25 cellular contexts compared by ENCODE assay signal in genomic region chr9:126125177-126125576, GRCh38.
DNase-seq lines count a peak whose midpoint lies in the region; ATAC-seq and TF ChIP-seq lines count a peak whose summit lies in the region.
"Had no signal": no experiment of that assay in that cellular context is flagged by ENCODE, and none has a peak within 500 bp of the region (broad histone marks: within the 10 kb centered on the region; RNA-seq: fewer than 3 reads in every experiment).

No MANE protein-coding gene starts in this region.

- H3K27me3 ChIP-seq in hepatocyte (peaks cover 5% of the 10 kb centered on the region), sigmoid colon (no peaks in the 10 kb centered on the region)

- ATAC-seq in GM21723 (IDR thresholded peaks at IDR 0.05; ENCODE audit: unreplicated experiment) = no peak
- ATAC-seq in activated CD4-positive, CD25-positive, alpha-beta regulatory T cell treated with anti-CD3 and anti-CD28 coated beads, Interleukin-2, amount 50 U/mL, for 24 hours = no peak
- ATAC-seq: activated T-cell treated with anti-CD3 and anti-CD28 coated beads, Interleukin-2, amount 50 U/mL, for 72 hours; GM23338; stimulated activated memory B cell treated with anti-CD40 and anti-IgM and Interleukin-4, amounts not matched to agents 10 μg/mL and 1 μg/mL and 100 μg/mL, for 72 hours; T-helper 17 cell had no signal

- peak overlapping the region; percentile 34 for H3K4me2 ChIP-seq in hepatocyte
- H3K4me2 ChIP-seq: GM23338 had no signal

- H3K9me3 ChIP-seq in hepatocyte (ENCODE audit: low read depth) (no peaks in the 10 kb centered on the region), sigmoid colon (no peaks in the 10 kb centered on the region)

- peaks cover 9% of the 10 kb centered on the region for H3K4me1 ChIP-seq in hepatocyte (ENCODE audit: insufficient read depth)
- peaks cover 0 to 35% (median 28%) of the 10 kb centered on the region in 4 donors for H3K4me1 ChIP-seq in sigmoid colon
- H3K4me1 ChIP-seq: tibial artery had no signal

- H3K9me2 ChIP-seq in hepatocyte (replicated peaks; ENCODE audit: insufficient read depth) = no peaks in the 10 kb centered on the region

- peak; percentile 6 for DNase-seq in GM04503 (ENCODE audit: low read depth)
- peak; percentile 18 for DNase-seq in choroid plexus epithelial cell (ENCODE audit: low read depth)
- DNase-seq in hepatocyte (ENCODE audit: low spot score) = peak; percentile 2
- DNase-seq in sigmoid colon = no peak
- no peak for DNase-seq in activated CD8-positive, alpha-beta memory T cell treated with anti-CD3 and anti-CD28 coated beads, Interleukin-2, amount 50 U/mL, for 48 hours
- DNase-seq in activated CD4-positive, CD25-positive, alpha-beta regulatory T cell treated with anti-CD3 and anti-CD28 coated beads, Interleukin-2, amount 50 U/mL, for 72 hours = no peak
- DNase-seq: activated CD4-positive, alpha-beta T cell treated with anti-CD3 and anti-CD28 coated beads for 48 hours; activated naive CD4-positive, alpha-beta T cell treated with anti-CD3 and anti-CD28 coated beads, Interleukin-2, amount 10 ng/mL, durations not matched to agents 7 days and 5 days; activated T-cell treated with anti-CD3 and anti-CD28 coated beads, Interleukin-2, amount 50 U/mL, for 72 hours; anterior cingulate cortex; CD4-positive, alpha-beta memory T cell; dermis blood vessel endothelial cell; HFFc6; hippocampal formation; immature natural killer cell; NCI-H1092; NCI-H187; NCI-H526 treated with DMSO at 0.1 percent for 48 hours; stimulated activated CD4-positive, alpha-beta T cell treated with anti-CD3 and anti-CD28 coated beads, Interleukin-4, amount 100 ng/mL, for 1 hour; T-helper 17 cell; tibial artery had no signal

- no peaks in the 10 kb centered on the region for H3K36me3 ChIP-seq in hepatocyte (replicated peaks; ENCODE audit: insufficient read depth, low read depth)
- no peaks in the 10 kb centered on the region for H3K36me3 ChIP-seq in sigmoid colon
- H3K36me3 ChIP-seq: tibial artery had no signal

- no peak overlapping the region for H3K27ac ChIP-seq in hepatocyte
- peak overlapping the region; percentile 16 to 59 (median 46) for H3K27ac ChIP-seq in sigmoid colon
- H3K27ac ChIP-seq: tibial artery had no signal

- H2AFZ ChIP-seq in hepatocyte = no peak overlapping the region
- H2AFZ ChIP-seq: GM23338 had no signal

- peak in 1 of 4 donors; percentile 33 for TF ChIP-seq EP300 in sigmoid colon (IDR thresholded peaks at IDR 0.05)

- TF ChIP-seq CTCF in choroid plexus epithelial cell (conservative IDR thresholded peaks at IDR 0.05; ENCODE audit: low read depth, low read length) (no peak), hepatocyte (IDR thresholded peaks at IDR 0.05; ENCODE audit: poor library complexity) (no peak), sigmoid colon (IDR thresholded peaks at IDR 0.05) (no peak)

- WGBS in hepatocyte (ENCODE audit: low lambda C conversion rate, missing lambda C conversion rate) = 54% methylated on average over 8 of the region's 8 CpGs
- WGBS in sigmoid colon, 2 donors = 56 to 65% methylated on average over 8 of the region's 8 CpGs

- H3K79me2 ChIP-seq in hepatocyte = no peaks in the 10 kb centered on the region

- no peak overlapping the region for H3K4me3 ChIP-seq in choroid plexus epithelial cell (ENCODE audit: low read depth, low read length)
- H3K4me3 ChIP-seq in hepatocyte = no peak overlapping the region
- peak overlapping the region in 3 of 4 donors; percentile 13 to 27 (median 22) for H3K4me3 ChIP-seq in sigmoid colon
- H3K4me3 ChIP-seq: GM23338, tibial artery had no signal

- intact Hi-C loops in sigmoid colon (cut with DNase I) = no loop called here

- H4K20me1 ChIP-seq in hepatocyte (ENCODE audit: insufficient read depth, poor library complexity, severe bottlenecking) = no peaks in the 10 kb centered on the region

- TF ChIP-seq POLR2A in sigmoid colon (IDR thresholded peaks at IDR 0.05) = no peak

Comparison
In these comparisons a context has a peak if more than half of its experiments do, and no peak if none do; other contexts are left out.
1. DNase-seq: peak in GM04503 (single experiment), choroid plexus epithelial cell (single experiment) and hepatocyte (single experiment); none in sigmoid colon (single experiment), activated CD8-positive, alpha-beta memory T cell treated with anti-CD3 and anti-CD28 coated beads, Interleukin-2, amount 50 U/mL, for 48 hours (single experiment) and activated CD4-positive, CD25-positive, alpha-beta regulatory T cell treated with anti-CD3 and anti-CD28 coated beads, Interleukin-2, amount 50 U/mL, for 72 hours (single experiment).
2. H3K4me3 ChIP-seq: peak in sigmoid colon (3 of 4); none in choroid plexus epithelial cell (single experiment) and hepatocyte (single experiment).